Comparison of ENCODE assay signal across 17 cellular contexts in the genomic region with DNA sequence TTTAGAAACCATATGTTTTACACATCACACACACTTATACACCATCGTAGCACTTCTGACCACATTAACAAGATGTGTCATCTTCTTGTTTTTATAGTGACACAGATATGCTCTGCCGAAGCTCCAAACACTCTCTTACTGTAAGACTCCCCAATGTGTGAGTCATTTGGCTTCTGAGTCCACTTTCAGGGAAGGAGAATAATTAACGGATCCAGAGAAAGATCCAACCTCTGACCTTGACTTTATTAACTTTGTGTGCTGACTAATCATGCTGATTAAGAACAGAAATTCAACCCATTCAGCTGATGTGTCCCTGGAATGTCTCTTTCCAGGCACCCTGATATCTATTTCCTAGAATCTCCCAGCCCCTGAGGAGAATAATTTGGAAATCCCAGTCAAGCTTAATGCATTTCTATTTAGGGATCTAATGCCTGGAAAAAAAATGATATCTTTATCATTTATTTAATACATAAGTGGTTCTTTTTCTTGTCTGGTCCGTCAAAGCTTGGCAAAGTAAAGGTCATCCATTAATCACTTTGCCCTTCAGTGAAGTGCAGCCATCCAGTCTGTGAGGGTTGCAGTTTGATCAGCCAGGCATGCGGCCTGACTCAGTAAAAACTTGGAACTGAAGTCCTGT.
DNase-seq lines count a peak whose midpoint lies in the region; ATAC-seq and TF ChIP-seq lines count a peak whose summit lies in the region.
"Had no signal": no experiment of that assay in that cellular context is flagged by ENCODE, and none has a peak within 500 bp of the region (broad histone marks: within the 10 kb centered on the region; RNA-seq: fewer than 3 reads in every experiment).

No MANE protein-coding gene starts in this region.

- no peaks in the 10 kb centered on the region for H3K9me2 ChIP-seq in hepatocyte (replicated peaks; ENCODE audit: insufficient read depth)

- no peaks in the 10 kb centered on the region for H3K9me3 Mint-ChIP-seq in MCF 10A (ENCODE audit: unreplicated experiment)

- 63% methylated on average over 5 of the region's 5 CpGs for WGBS in hepatocyte (ENCODE audit: low lambda C conversion rate, missing lambda C conversion rate)
- 29 to 36% methylated on average over 5 of the region's 5 CpGs for WGBS in aorta, 2 donors

- ATAC-seq in aorta (ENCODE audit: low FRiP score) (peak; percentile 70), GM18870 (IDR thresholded peaks at IDR 0.05; ENCODE audit: unreplicated experiment) (no peak), HG03139 (IDR thresholded peaks at IDR 0.05; ENCODE audit: unreplicated experiment) (no peak)
- ATAC-seq: activated CD8-positive, alpha-beta T cell treated with anti-CD3 and anti-CD28 coated beads, Interleukin-2, amount 10 ng/mL, durations not matched to agents 7 days and 5 days; naive thymus-derived CD8-positive, alpha-beta T cell had no signal

- no peak for TF ChIP-seq POLR2A in breast epithelium (IDR thresholded peaks at IDR 0.05)

- H3K4me1 ChIP-seq in breast epithelium (no peaks in the 10 kb centered on the region), hepatocyte (ENCODE audit: insufficient read depth) (no peaks in the 10 kb centered on the region), aorta (ENCODE audit: control insufficient read depth in 1 of 2, insufficient read depth in 2 of 2, low read length in 2 of 2) (no peaks in the 10 kb centered on the region)
- H3K4me1 ChIP-seq: heart left ventricle had no signal

- peak overlapping the region in 1 of 2 donors; percentile 46 for H3K27ac ChIP-seq in breast epithelium
- H3K27ac ChIP-seq in hepatocyte, result no peak overlapping the region
- H3K27ac ChIP-seq in aorta (ENCODE audit: low read depth in 1 of 2, low read length in 2 of 2), result no peak overlapping the region
- H3K27ac ChIP-seq: SK-N-MC had no signal

- H3K4me1 Mint-ChIP-seq in MCF 10A (ENCODE audit: insufficient read depth, unreplicated experiment), result peaks cover 20% of the 10 kb centered on the region
- H3K4me1 Mint-ChIP-seq: naive thymus-derived CD8-positive, alpha-beta T cell had no signal

- CTCF ChIA-PET in MCF 10A (lab: Yijun Ruan, JAX), result no interaction called here

- BruUV-seq in MCF 10A (replicated peaks; lab: Mats Ljungman, UMichigan), result no TSS peak

- peaks cover 13% of the 10 kb centered on the region for H3K27me3 Mint-ChIP-seq in MCF 10A (ENCODE audit: insufficient read depth, unreplicated experiment)
- H3K27me3 Mint-ChIP-seq: naive thymus-derived CD8-positive, alpha-beta T cell had no signal

- no peak overlapping the region for H3K4me3 ChIP-seq in breast epithelium
- H3K4me3 ChIP-seq in hepatocyte, result no peak overlapping the region
- H3K4me3 ChIP-seq in aorta (ENCODE audit: low read length in 2 of 2), result no peak overlapping the region
- H3K4me3 ChIP-seq: heart left ventricle, SK-N-MC had no signal

- H3K9me3 ChIP-seq in breast epithelium (no peaks in the 10 kb centered on the region), hepatocyte (ENCODE audit: low read depth) (no peaks in the 10 kb centered on the region), aorta (ENCODE audit: control insufficient read depth, low read length) (peaks cover 1% of the 10 kb centered on the region)

- H4K20me1 ChIP-seq in hepatocyte (ENCODE audit: insufficient read depth, poor library complexity, severe bottlenecking), result no peaks in the 10 kb centered on the region

- H3K27ac Mint-ChIP-seq in MCF 10A (ENCODE audit: low read depth, unreplicated experiment), result no peak overlapping the region
- H3K27ac Mint-ChIP-seq: activated CD8-positive, alpha-beta T cell treated with anti-CD3 and anti-CD28 coated beads, Interleukin-2, amount 10 ng/mL, durations not matched to agents 7 days and 5 days; naive thymus-derived CD8-positive, alpha-beta T cell had no signal

- H3K79me2 ChIP-seq in hepatocyte, result no peaks in the 10 kb centered on the region

- no peaks in the 10 kb centered on the region for H3K36me3 ChIP-seq in breast epithelium
- no peaks in the 10 kb centered on the region for H3K36me3 ChIP-seq in hepatocyte (replicated peaks; ENCODE audit: insufficient read depth, low read depth)
- H3K36me3 ChIP-seq in aorta (ENCODE audit: control insufficient read depth in 1 of 2, insufficient read depth in 2 of 2, low read length in 1 of 2), result no peaks in the 10 kb centered on the region
- H3K36me3 ChIP-seq: heart left ventricle had no signal

- intact Hi-C loops in MCF 10A (cut with micrococcal nuclease), result no loop called here
- intact Hi-C loops in breast epithelium (cut with DNase I; ENCODE audit: low total_unique reads), result no loop called here
- intact Hi-C loops in aorta (cut with DNase I), result no loop called here

- H3K4me3 Mint-ChIP-seq in MCF 10A (ENCODE audit: unreplicated experiment), result no peak overlapping the region
- H3K4me3 Mint-ChIP-seq: activated CD8-positive, alpha-beta T cell treated with anti-CD3 and anti-CD28 coated beads, Interleukin-2, amount 10 ng/mL, durations not matched to agents 7 days and 5 days; naive thymus-derived CD8-positive, alpha-beta T cell had no signal

- H3K4me2 ChIP-seq in hepatocyte, result no peak overlapping the region

- no peaks in the 10 kb centered on the region for H3K36me3 Mint-ChIP-seq in MCF 10A (ENCODE audit: insufficient read depth, unreplicated experiment)
- H3K36me3 Mint-ChIP-seq: naive thymus-derived CD8-positive, alpha-beta T cell had no signal

- POLR2A ChIA-PET in MCF 10A (lab: Yijun Ruan, JAX), result interaction anchor here (0.6 to 1.6 kb wide), 6 partner anchors 16 to 1985 kb away, joined by 3 to 6 read pairs (median 3); no protein-coding TSS in a partner anchor

- H3K27me3 ChIP-seq in breast epithelium, result no peaks in the 10 kb centered on the region
- H3K27me3 ChIP-seq in hepatocyte, result no peaks in the 10 kb centered on the region
- H3K27me3 ChIP-seq in aorta (ENCODE audit: control insufficient read depth in 1 of 2, insufficient read depth in 2 of 2, low read length in 1 of 2), result no peaks in the 10 kb centered on the region
- H3K27me3 ChIP-seq: heart left ventricle had no signal

- no peak overlapping the region for H2AFZ ChIP-seq in hepatocyte

- TF ChIP-seq CTCF in MCF 10A (IDR thresholded peaks at IDR 0.05; ENCODE audit: unreplicated experiment), result no peak
- TF ChIP-seq CTCF in breast epithelium (IDR thresholded peaks at IDR 0.05), result no peak
- TF ChIP-seq CTCF in hepatocyte (IDR thresholded peaks at IDR 0.05; ENCODE audit: poor library complexity), result no peak

- DNase-seq in MCF 10A (ENCODE audit: unreplicated experiment) (peak; percentile 92), breast epithelium (ENCODE audit: low spot score in 2 of 2) (no peak), amniotic stem cell (lab: John Stamatoyannopoulos, UW) (peak; percentile 75), hepatocyte (ENCODE audit: low spot score) (peak; percentile 26), aorta (no peak), SKM-1 treated with dmso at 0.1 percent for 144 hours (lab: John Stamatoyannopoulos, UW; ENCODE audit: unreplicated experiment) (no peak)
- DNase-seq: 8988T; activated CD8-positive, alpha-beta T cell treated with anti-CD3 and anti-CD28 coated beads, Interleukin-2, amount 10 ng/mL, durations not matched to agents 7 days and 5 days; anterior cingulate cortex; heart left ventricle; naive thymus-derived CD8-positive, alpha-beta T cell; NCI-H2171; stimulated activated CD4-positive, alpha-beta T cell treated with anti-CD3 and anti-CD28 coated beads, Interleukin-2, amount 100 ng/mL, for 24 hours; substantia nigra had no signal

Comparison
In these comparisons a context has a peak if more than half of its experiments do, and no peak if none do; other contexts are left out.
1. DNase-seq: peak in MCF 10A (single experiment), amniotic stem cell (single experiment) and hepatocyte (single experiment); none in breast epithelium (0 of 2), aorta (0 of 2) and SKM-1 treated with dmso at 0.1 percent for 144 hours (single experiment).